In the genomic region with DNA sequence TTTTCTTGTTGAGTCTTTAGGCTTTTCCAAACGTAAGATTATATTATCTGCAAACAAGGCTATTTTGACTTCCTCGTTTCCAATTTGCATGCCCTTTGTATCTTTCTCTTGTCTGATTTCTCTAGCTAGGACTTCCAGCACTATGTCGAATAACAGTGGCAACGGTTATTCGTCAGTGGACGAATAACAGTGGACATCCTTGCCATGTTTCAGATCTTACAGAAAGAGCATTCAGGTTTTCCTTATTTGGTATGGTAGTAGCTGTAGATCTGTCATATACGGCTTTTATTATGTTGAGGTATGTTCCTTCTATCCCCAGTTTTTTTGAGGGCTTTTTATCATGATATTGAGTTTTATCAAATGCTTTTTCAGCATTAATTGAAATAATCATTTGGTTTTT, we compare ENCODE assay signal across 8 cellular contexts.
"Had no signal": no experiment of that assay in that cellular context is flagged by ENCODE, and none has a peak within 500 bp of the region (broad histone marks: within the 10 kb centered on the region; RNA-seq: fewer than 3 reads in every experiment).

No MANE protein-coding gene starts in this region.

- DNase-seq: GM23248, H7, HFFc6, IMR-90, KG1 had no signal

- H2AFZ ChIP-seq: GM23248 had no signal

- H3K9me3 ChIP-seq: HAP-1 had no signal

- H3K4me3 ChIP-seq: GM23248, HAP-1, K562 had no signal

- H3K36me3 ChIP-seq: HAP-1 had no signal

- H3K4me3 Mint-ChIP-seq: HFFc6 had no signal

- H3K27ac Mint-ChIP-seq: HFFc6 had no signal

- H3K9ac ChIP-seq: GM23248 had no signal

- H3K27ac ChIP-seq: GM23248 had no signal

- ATAC-seq: HCT116, K562 had no signal
